Comparison of ENCODE assay signal across 8 cellular contexts in the genomic region with DNA sequence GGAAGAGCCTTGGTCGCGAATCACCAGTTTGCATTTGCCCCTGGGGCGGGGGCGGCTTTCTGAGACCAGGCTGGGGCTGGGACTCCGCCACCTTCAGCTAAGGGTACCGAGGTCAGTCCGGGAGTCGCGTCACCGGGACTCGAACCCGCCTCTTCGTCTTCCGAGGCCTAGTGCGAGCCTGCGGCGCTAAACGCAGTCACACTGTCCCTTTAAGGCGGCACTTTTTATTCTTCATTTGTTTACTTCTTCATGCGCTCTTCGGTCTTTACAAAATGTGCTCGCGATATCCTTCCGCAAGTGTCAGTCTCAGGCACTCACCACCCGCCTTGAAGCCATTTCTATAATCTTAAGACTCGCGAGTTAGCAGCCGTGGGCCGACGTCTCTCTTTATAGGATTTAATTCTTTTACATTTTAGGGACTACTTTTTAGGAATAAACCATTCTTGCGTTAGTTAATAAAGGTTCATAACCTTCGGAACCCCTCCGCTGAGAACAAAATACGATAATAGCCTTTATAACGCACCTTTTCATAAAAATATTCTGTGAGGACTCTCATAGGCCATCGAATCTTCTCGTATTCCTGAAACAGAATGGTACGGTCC. TPM values are rescaled to one million over a fixed set of nuclear protein-coding genes. Genes with fewer than 3 reads are reported as not detected.
DNase-seq lines count a peak whose midpoint lies in the region; ATAC-seq, FAIRE-seq and TF ChIP-seq lines count a peak whose summit lies in the region.

No MANE protein-coding gene starts in this region.

- peak overlapping the region; percentile 81 to 100 (median 94) for H3K27ac ChIP-seq in pancreas

- 0% methylated on average over 38 of the region's 38 CpGs for WGBS in pancreas, 2 donors

- in situ Hi-C loops in GM13977 (cut with MboI; ENCODE audit: low pct_unique_long_range_greater_than_20kb, low sequenced_read_pairs, unreplicated experiment) = no loop called here

- peak overlapping the region; percentile 95 for H3K4me3 Mint-ChIP-seq in activated naive CD8-positive, alpha-beta T cell treated with anti-CD3 and anti-CD28 coated beads for 36 hours
- peak overlapping the region; percentile 93 for H3K4me3 Mint-ChIP-seq in type B pancreatic cell

- H3K27me3 ChIP-seq in pancreas = no peaks in the 10 kb centered on the region

- H3K9me3 Mint-ChIP-seq in activated naive CD8-positive, alpha-beta T cell treated with anti-CD3 and anti-CD28 coated beads for 36 hours = no peaks in the 10 kb centered on the region
- H3K9me3 Mint-ChIP-seq in type B pancreatic cell = no peaks in the 10 kb centered on the region

- H3K9me3 ChIP-seq in pancreas = no peaks in the 10 kb centered on the region

- no peak for FAIRE-seq in pancreas (lab: Jason Lieb, UNC)

- ATAC-seq in SK-N-SH treated with all-trans-retinoic acid at 6 μM for 48 hours = peak; percentile 37
- peak; percentile 36 for ATAC-seq in Right ventricle myocardium superior (ENCODE audit: poor library complexity)
- peak; percentile 36 to 55 (median 48) for ATAC-seq in pancreas
- ATAC-seq in HG02981 (IDR thresholded peaks at IDR 0.05; ENCODE audit: unreplicated experiment) = no peak

- H3K27me3 Mint-ChIP-seq in activated naive CD8-positive, alpha-beta T cell treated with anti-CD3 and anti-CD28 coated beads for 36 hours = peaks cover 5% of the 10 kb centered on the region
- peaks cover 10% of the 10 kb centered on the region for H3K27me3 Mint-ChIP-seq in type B pancreatic cell

- intact Hi-C loops in Right ventricle myocardium superior (cut with DNase I) = loop anchor here (1.0 kb wide), 1 partner anchor 14 kb away; the partner anchor contains the start of gene HEXIM2
- intact Hi-C loops in pancreas (cut with DNase I) = no loop called here

- peaks cover 16 to 28% (median 21%) of the 10 kb centered on the region in 3 donors for H3K4me1 ChIP-seq in pancreas

- no peaks in the 10 kb centered on the region for H3K36me3 ChIP-seq in pancreas

- DNase-seq in GM13977 (ENCODE audit: low spot score) (peak; percentile 77), NCI-H1092 treated with DMSO at 0.1 percent for 48 hours (lab: John Stamatoyannopoulos, UW) (peak; percentile 96), Right ventricle myocardium superior (peak; percentile 89), pancreas (peak; percentile 78 to 91 (median 82)), type B pancreatic cell (ENCODE audit: extremely low spot score, unreplicated experiment) (no peak)
- DNase-seq in activated naive CD8-positive, alpha-beta T cell treated with anti-CD3 and anti-CD28 coated beads for 36 hours = peak; percentile 83

- TF ChIP-seq CTCF in GM13977 (IDR thresholded peaks at IDR 0.05; ENCODE audit: extremely low read depth, insufficient read depth, missing control alignments) (no peak), pancreas (IDR thresholded peaks at IDR 0.05) (no peak), type B pancreatic cell (conservative IDR thresholded peaks at IDR 0.05) (no peak)

- peak overlapping the region; percentile 100 for H3K27ac Mint-ChIP-seq in activated naive CD8-positive, alpha-beta T cell treated with anti-CD3 and anti-CD28 coated beads for 36 hours
- H3K27ac Mint-ChIP-seq in type B pancreatic cell = peak overlapping the region; percentile 100

- H3K36me3 Mint-ChIP-seq in activated naive CD8-positive, alpha-beta T cell treated with anti-CD3 and anti-CD28 coated beads for 36 hours = peaks cover 33% of the 10 kb centered on the region
- peaks cover 4% of the 10 kb centered on the region for H3K36me3 Mint-ChIP-seq in type B pancreatic cell

- peak overlapping the region; percentile 15 to 68 (median 45) for H3K4me3 ChIP-seq in pancreas

- H3K4me1 Mint-ChIP-seq in activated naive CD8-positive, alpha-beta T cell treated with anti-CD3 and anti-CD28 coated beads for 36 hours = peaks cover 43% of the 10 kb centered on the region
- H3K4me1 Mint-ChIP-seq in type B pancreatic cell (ENCODE audit: unreplicated experiment) = peaks cover 40% of the 10 kb centered on the region

TF ChIP-seq in SK-N-SH treated with all-trans-retinoic acid at 6 μM for 48 hours, 23 proteins besides CTCF, POLR2A, EP300 and RAD21 (continues in another document):
- no peak for TF ChIP-seq OSR1 (CRISPR knock-in tag; IDR thresholded peaks at IDR 0.05)
- no peak for TF ChIP-seq ZFP3 (CRISPR knock-in tag; IDR thresholded peaks at IDR 0.05)
- no peak for TF ChIP-seq ESRRG (CRISPR knock-in tag; IDR thresholded peaks at IDR 0.05)
- TF ChIP-seq ISL1 (CRISPR knock-in tag; IDR thresholded peaks at IDR 0.05) = no peak
- TF ChIP-seq RARB (CRISPR knock-in tag; IDR thresholded peaks at IDR 0.05) = peak; percentile 89
- TF ChIP-seq, protein P1, sequence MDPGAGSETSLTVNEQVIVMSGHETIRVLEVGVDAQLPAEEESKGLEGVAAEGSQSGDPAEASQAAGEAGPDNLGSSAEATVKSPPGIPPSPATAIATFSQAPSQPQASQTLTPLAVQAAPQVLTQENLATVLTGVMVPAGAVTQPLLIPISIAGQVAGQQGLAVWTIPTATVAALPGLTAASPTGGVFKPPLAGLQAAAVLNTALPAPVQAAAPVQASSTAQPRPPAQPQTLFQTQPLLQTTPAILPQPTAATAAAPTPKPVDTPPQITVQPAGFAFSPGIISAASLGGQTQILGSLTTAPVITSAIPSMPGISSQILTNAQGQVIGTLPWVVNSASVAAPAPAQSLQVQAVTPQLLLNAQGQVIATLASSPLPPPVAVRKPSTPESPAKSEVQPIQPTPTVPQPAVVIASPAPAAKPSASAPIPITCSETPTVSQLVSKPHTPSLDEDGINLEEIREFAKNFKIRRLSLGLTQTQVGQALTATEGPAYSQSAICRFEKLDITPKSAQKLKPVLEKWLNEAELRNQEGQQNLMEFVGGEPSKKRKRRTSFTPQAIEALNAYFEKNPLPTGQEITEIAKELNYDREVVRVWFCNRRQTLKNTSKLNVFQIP (CRISPR knock-in tag; IDR thresholded peaks at IDR 0.05; ENCODE audit: borderline replicate concordance, low read depth) = 0 out of 2 replicates have a peak, but pooled peaks have one; percentile 31
- no peak; the same call in 1 of the 2 replicates for TF ChIP-seq GLIS3 (CRISPR knock-in tag; IDR thresholded peaks at IDR 0.05)
- TF ChIP-seq CSDC2 (CRISPR knock-in tag; IDR thresholded peaks at IDR 0.05) = no peak
- TF ChIP-seq ZNF565 (CRISPR knock-in tag; conservative IDR thresholded peaks at IDR 0.05; ENCODE audit: low read depth) = no peak
- TF ChIP-seq TCF4 (CRISPR knock-in tag; IDR thresholded peaks at IDR 0.05; ENCODE audit: borderline replicate concordance) = no peak
- TF ChIP-seq ZNF70 (CRISPR knock-in tag; IDR thresholded peaks at IDR 0.05) = no peak
- TF ChIP-seq BACH2 (CRISPR knock-in tag; IDR thresholded peaks at IDR 0.05; ENCODE audit: borderline replicate concordance) = no peak
- TF ChIP-seq CSRNP3 (CRISPR knock-in tag; IDR thresholded peaks at IDR 0.05) = no peak
- peak; percentile 84; the same call in 1 of the 2 replicates for TF ChIP-seq PATZ1 (CRISPR knock-in tag; IDR thresholded peaks at IDR 0.05; ENCODE audit: borderline replicate concordance)
- TF ChIP-seq SNAI2 (CRISPR knock-in tag; IDR thresholded peaks at IDR 0.05) = no peak

RNA-seq across cellular contexts. Expression of gene HEXIM1, which starts 0.6 kb away (rescaled TPM):
- 10 to 100 TPM; 36.0 to 36.5 TPM for total RNA-seq in activated naive CD8-positive, alpha-beta T cell treated with anti-CD3 and anti-CD28 coated beads for 36 hours
- total RNA-seq in Right ventricle myocardium superior = 31.2 TPM
- total RNA-seq in pancreas = 10 to 100 TPM in 5 of 6 donors, 1 to 10 TPM in 1; 6.8 to 16.2 (median 12.0) TPM
- 10 to 100 TPM; 10.9 to 17.2 TPM for polyA plus RNA-seq in pancreas
- total RNA-seq in type B pancreatic cell (ENCODE audit: low replicate concordance) = 27.5 and 34.5 TPM in 2 replicates

RNA-seq across cellular contexts. Expression of gene ACBD4, which starts 12.2 kb away (rescaled TPM):
- 1 to 10 TPM; 8.6 to 8.9 TPM for total RNA-seq in activated naive CD8-positive, alpha-beta T cell treated with anti-CD3 and anti-CD28 coated beads for 36 hours
- total RNA-seq in Right ventricle myocardium superior = 8.0 TPM
- total RNA-seq in pancreas = 10 to 100 TPM; 10.6 to 17.8 (median 12.1) TPM
- polyA plus RNA-seq in pancreas = 10 to 100 TPM; 37.3 to 39.0 TPM
- total RNA-seq in type B pancreatic cell (ENCODE audit: low replicate concordance) = 9.8 and 11.5 TPM in 2 replicates

RNA-seq across cellular contexts. Expression of gene HEXIM2, which starts 14.0 kb away (rescaled TPM):
- 1 to 10 TPM; 4.8 to 5.6 TPM for total RNA-seq in activated naive CD8-positive, alpha-beta T cell treated with anti-CD3 and anti-CD28 coated beads for 36 hours
- total RNA-seq in Right ventricle myocardium superior (8.0 TPM), pancreas (1 to 10 TPM; 4.0 to 8.3 (median 6.2) TPM), type B pancreatic cell (ENCODE audit: low replicate concordance) (5.3 and 11.5 TPM in 2 replicates)
- 10 to 100 TPM in 1 of 2 donors, 1 to 10 TPM in 1; 7.3 to 10.9 TPM for polyA plus RNA-seq in pancreas

RNA-seq across cellular contexts. Expression of gene PLCD3, which starts 15.4 kb away (rescaled TPM):
- total RNA-seq in activated naive CD8-positive, alpha-beta T cell treated with anti-CD3 and anti-CD28 coated beads for 36 hours = 1 to 10 TPM; 2.7 to 3.8 TPM
- total RNA-seq in Right ventricle myocardium superior = 201 TPM
- 1 to 10 TPM; 4.6 to 9.9 (median 8.0) TPM for total RNA-seq in pancreas
- polyA plus RNA-seq in pancreas = 10 to 100 TPM in 1 of 2 donors, 1 to 10 TPM in 1; 8.2 to 10.6 TPM
- 45.8 and 56.1 TPM in 2 replicates for total RNA-seq in type B pancreatic cell (ENCODE audit: low replicate concordance)
